In genomic region chr12:24997496-24997895, GRCh38 we compare ENCODE assay signal across 14 cellular contexts. TPM values are rescaled to one million over a fixed set of nuclear protein-coding genes. Genes with fewer than 3 reads are reported as not detected.
DNase-seq lines count a peak whose midpoint lies in the region; ATAC-seq and TF ChIP-seq lines count a peak whose summit lies in the region.
"Had no signal": no experiment of that assay in that cellular context is flagged by ENCODE, and none has a peak within 500 bp of the region (broad histone marks: within the 10 kb centered on the region; RNA-seq: fewer than 3 reads in every experiment).

No MANE protein-coding gene starts in this region.

- no peaks in the 10 kb centered on the region for H4K20me1 ChIP-seq in fibroblast of lung (ENCODE audit: control insufficient read depth, extremely low read depth, insufficient read depth, low read length)

- no peaks in the 10 kb centered on the region for H3K36me3 ChIP-seq in fibroblast of lung (ENCODE audit: control insufficient read depth, insufficient read depth, low read length)
- H3K36me3 ChIP-seq: SJSA1 had no signal

- no peak overlapping the region for H3K27ac ChIP-seq in fibroblast of lung (ENCODE audit: insufficient read depth, low read length)
- H3K27ac ChIP-seq: SJSA1 had no signal

- H2AFZ ChIP-seq in fibroblast of lung (ENCODE audit: low read length) = no peak overlapping the region

- no peaks in the 10 kb centered on the region for H3K27me3 ChIP-seq in fibroblast of lung (ENCODE audit: control insufficient read depth, insufficient read depth, low read length)
- H3K27me3 ChIP-seq: SJSA1 had no signal

- no peaks in the 10 kb centered on the region for H3K9me3 ChIP-seq in fibroblast of lung (ENCODE audit: control insufficient read depth, insufficient read depth, low read depth, low read length)
- H3K9me3 ChIP-seq: SJSA1 had no signal

- H3K9ac ChIP-seq in fibroblast of lung (ENCODE audit: insufficient read depth, low read length) = no peak overlapping the region

- peak overlapping the region; percentile 26; the same call in 1 of the 2 replicates for H3K4me3 ChIP-seq in GM08714 (ENCODE audit: low read length)
- H3K4me3 ChIP-seq in fibroblast of lung (replicated peaks in 1 of 4; ENCODE audit: control extremely low read depth in 1 of 4, insufficient read depth in 1 of 4, low read depth in 3 of 4, low read length in 4 of 4) = no peak overlapping the region
- H3K4me3 ChIP-seq: SJSA1 had no signal

- no peak overlapping the region for H3K4me2 ChIP-seq in fibroblast of lung (ENCODE audit: extremely low read depth, insufficient read depth, low read length)

- DNase-seq in fibroblast of lung (ENCODE audit: low read depth in 2 of 2) = peak; percentile 8 to 40
- no peak for DNase-seq in SKM-1 treated with dmso at 0.1 percent for 144 hours (lab: John Stamatoyannopoulos, UW; ENCODE audit: unreplicated experiment)
- no peak for DNase-seq in NCI-H1930 (lab: John Stamatoyannopoulos, UW)
- DNase-seq in activated CD4-positive, alpha-beta T cell treated with anti-CD3 and anti-CD28 coated beads for 1 hour = no peak
- DNase-seq: COR-L47; cortex of kidney; hippocampal formation; NCI-H2029; stimulated activated CD4-positive, alpha-beta T cell treated with anti-CD3 and anti-CD28 coated beads, Interleukin-4, amount 100 ng/mL, for 24 hours had no signal

- H3K79me2 ChIP-seq in fibroblast of lung (ENCODE audit: control insufficient read depth, insufficient read depth, low read length) = no peaks in the 10 kb centered on the region

- ATAC-seq in GM21447 (IDR thresholded peaks at IDR 0.05; ENCODE audit: unreplicated experiment) (peak; percentile 6), HG03280 (IDR thresholded peaks at IDR 0.05; ENCODE audit: unreplicated experiment) (peak; percentile 11)
- ATAC-seq in activated CD4-positive, CD25-positive, alpha-beta regulatory T cell treated with anti-CD3 and anti-CD28 coated beads, Interleukin-2, amount 50 U/mL, for 24 hours = no peak

- H3K4me1 ChIP-seq in fibroblast of lung (ENCODE audit: control insufficient read depth, extremely low read depth, insufficient read depth, low read length) = peaks cover 9% of the 10 kb centered on the region

- no peak for TF ChIP-seq CTCF in fibroblast of lung (conservative IDR thresholded peaks at IDR 0.05 in 1 of 2, IDR thresholded peaks at IDR 0.05 in 1 of 2; ENCODE audit: low read depth in 1 of 2, low read length in 2 of 2)

RNA-seq across cellular contexts. Expression of gene BCAT1, which starts 48.6 kb away (rescaled TPM):
- total RNA-seq in fibroblast of lung = 93.7 and 162 TPM in 2 replicates
- polyA plus RNA-seq in fibroblast of lung = 27.8 and 31.9 TPM in 2 replicates
- polyA plus RNA-seq in fibroblast of lung (2012) = 48.1 and 50.3 TPM in 2 replicates
- 34.4 and 47.2 TPM in 2 replicates for polyA minus RNA-seq in fibroblast of lung (ENCODE audit: low replicate concordance)

Comparison
In these comparisons a context has a peak if more than half of its experiments do, and no peak if none do; other contexts are left out.
1. ATAC-seq: peak in GM21447 (single experiment) and HG03280 (single experiment); none in activated CD4-positive, CD25-positive, alpha-beta regulatory T cell treated with anti-CD3 and anti-CD28 coated beads, Interleukin-2, amount 50 U/mL, for 24 hours (0 of 2).
2. DNase-seq: peak in fibroblast of lung (2 of 2); none in SKM-1 treated with dmso at 0.1 percent for 144 hours (single experiment), NCI-H1930 (0 of 2) and activated CD4-positive, alpha-beta T cell treated with anti-CD3 and anti-CD28 coated beads for 1 hour (single experiment).